17 cellular contexts compared by ENCODE assay signal in genomic region chr7:100456561-100456957, GRCh38. TPM values are rescaled to one million over a fixed set of nuclear protein-coding genes. Genes with fewer than 3 reads are reported as not detected.
A peak's percentile ranks its signal among the peaks of the same experiment; 100 is the strongest.
DNase-seq lines count a peak whose midpoint lies in the region; ATAC-seq, FAIRE-seq and TF ChIP-seq lines count a peak whose summit lies in the region.
"Had no signal": no experiment of that assay in that cellular context is flagged by ENCODE, and none has a peak within 500 bp of the region (broad histone marks: within the 10 kb centered on the region; RNA-seq: fewer than 3 reads in every experiment).

No MANE protein-coding gene starts in this region.

- H3K4me2 ChIP-seq in SK-N-SH (no peak overlapping the region), Loucy (ENCODE audit: low read depth, low read length, poor library complexity, severe bottlenecking) (no peak overlapping the region), H1 (ENCODE audit: insufficient read depth in 1 of 2, low read depth in 2 of 2, low read length in 2 of 2) (no peak overlapping the region), neuronal stem cell (ENCODE audit: insufficient read depth, low read length, poor library complexity, severe bottlenecking) (no peak overlapping the region)

- H4K5ac ChIP-seq in H1 (ENCODE audit: insufficient read length, low read depth, low read length): no peak overlapping the region

- H3K4me1 Mint-ChIP-seq in stimulated activated naive B cell treated with anti-CD40 and anti-IgM and Interleukin-4, amounts not matched to agents 10 μg/mL and 1 μg/mL and 100 μg/mL, for 72 hours: peaks cover 3 to 7% of the 10 kb centered on the region in 2 donors

- H3K27me3 ChIP-seq in SK-N-SH (ENCODE audit: insufficient read depth) (no peaks in the 10 kb centered on the region), Loucy (ENCODE audit: insufficient read depth, low read length, poor library complexity, severe bottlenecking) (no peaks in the 10 kb centered on the region), H1 (replicated peaks in 1 of 4; ENCODE audit: control insufficient read depth in 3 of 4, extremely low read depth in 1 of 4, insufficient read depth in 3 of 4, low read length in 3 of 4) (no peaks in the 10 kb centered on the region), neuronal stem cell (ENCODE audit: control insufficient read depth in 3 of 3, insufficient read depth in 3 of 3, low read depth in 1 of 3, low read length in 3 of 3) (no peaks in the 10 kb centered on the region)

- CTCF ChIA-PET in SK-N-SH (lab: Yijun Ruan, JAX) (interaction anchor here (0.6 to 5.3 kb wide), 8 partner anchors 7 to 249 kb away, joined by 3 to 57 read pairs (median 4); partner anchors contain the start of genes NYAP1, POP7 and SPACDR), H1 (lab: Charles Lee; ENCODE audit: partially characterized antibody) (interaction anchor here (0.6 to 8.3 kb wide), 21 partner anchors 6 to 323 kb away, joined by 3 to 70 read pairs (median 5); partner anchors contain the start of gene SPACDR)

- H2BK12ac ChIP-seq in H1 (ENCODE audit: low read depth, low read length): 0 out of 2 replicates have a peak overlapping the region, but pooled peaks have one; percentile 72
- no peak overlapping the region for H2BK12ac ChIP-seq in neuronal stem cell (ENCODE audit: low read length)

- no peak overlapping the region for H3K14ac ChIP-seq in H1 (ENCODE audit: insufficient read length)
- no peak overlapping the region for H3K14ac ChIP-seq in neuronal stem cell (ENCODE audit: low read length)

- H3K9me2 ChIP-seq in SK-N-SH (no peaks in the 10 kb centered on the region), Loucy (replicated peaks; ENCODE audit: low read depth, low read length) (no peaks in the 10 kb centered on the region)

- no peak overlapping the region for H3K27ac Mint-ChIP-seq in stimulated activated naive B cell treated with anti-CD40 and anti-IgM and Interleukin-4, amounts not matched to agents 10 μg/mL and 1 μg/mL and 100 μg/mL, for 72 hours

- H2BK20ac ChIP-seq in H1 (ENCODE audit: low read length): 0 out of 2 replicates have a peak overlapping the region, but pooled peaks have one; percentile 61

- DNase-seq in SK-N-SH: no peak
- no peak for DNase-seq in H1 (ENCODE audit: low read depth in 1 of 2, low spot score in 2 of 2)
- DNase-seq in neuronal stem cell (ENCODE audit: low spot score): no peak
- DNase-seq in DMS153 treated with DMSO at 0.1 percent for 48 hours (lab: John Stamatoyannopoulos, UW; ENCODE audit: unreplicated experiment): no peak
- no peak for DNase-seq in NCI-H510A treated with DMSO at 0.1 percent for 48 hours (lab: John Stamatoyannopoulos, UW)
- no peak for DNase-seq in stimulated activated naive B cell treated with anti-CD40 and anti-IgM and Interleukin-4, amounts not matched to agents 10 μg/mL and 1 μg/mL and 100 μg/mL, for 72 hours
- DNase-seq: Karpas-422, NCI-H1436, NCI-H2081, NCI-H526, Right ventricle myocardium superior had no signal

- H4K8ac ChIP-seq in H1 (ENCODE audit: extremely low read depth, insufficient read depth, low read length) (no peak overlapping the region), neuronal stem cell (ENCODE audit: low read depth, low read length) (no peak overlapping the region)

- 0 out of 2 replicates have a peak, but pooled peaks have one; percentile 15 for TF ChIP-seq CTCF in SK-N-SH (IDR thresholded peaks at IDR 0.05)
- peak; percentile 35; the same call in 1 of the 2 replicates for TF ChIP-seq CTCF in Loucy (conservative IDR thresholded peaks at IDR 0.05; ENCODE audit: low read length)
- TF ChIP-seq CTCF in H1 (IDR thresholded peaks at IDR 0.05; ENCODE audit: control extremely low read depth in 1 of 3, insufficient read depth in 1 of 3, low read depth in 1 of 3, low read length in 3 of 3): peak; percentile 32 to 41 (median 34); a peak in 3 of 4 replicates

- H2BK5ac ChIP-seq in H1 (ENCODE audit: low read depth, low read length) (0 out of 2 replicates have a peak overlapping the region, but pooled peaks have one; percentile 78), neuronal stem cell (ENCODE audit: low read length) (no peak overlapping the region)

- H3K18ac ChIP-seq in H1 (ENCODE audit: extremely low read depth, low read length) (no peak overlapping the region), neuronal stem cell (ENCODE audit: low read length) (no peak overlapping the region)

- H3K9me3 ChIP-seq in SK-N-SH: no peaks in the 10 kb centered on the region
- H3K9me3 ChIP-seq in Loucy (ENCODE audit: insufficient read depth, low read depth, low read length): no peaks in the 10 kb centered on the region
- H3K9me3 ChIP-seq in H1 (ENCODE audit: insufficient read depth in 2 of 2, low read depth in 1 of 2, low read length in 1 of 2): no peaks in the 10 kb centered on the region
- H3K9me3 ChIP-seq in neuronal stem cell (replicated peaks in 1 of 2; ENCODE audit: control insufficient read depth in 2 of 2, insufficient read depth in 1 of 2, low read depth in 1 of 2, low read length in 2 of 2): peaks cover 0 to 2% of the 10 kb centered on the region in 2 donors

- H2BK15ac ChIP-seq in H1 (ENCODE audit: low read length): peak overlapping the region; percentile 65
- no peak overlapping the region for H2BK15ac ChIP-seq in neuronal stem cell (ENCODE audit: low read length)

- no peak for FAIRE-seq in H1 (lab: Jason Lieb, UNC)
- FAIRE-seq: GM19239 had no signal

- no peak overlapping the region for H2BK120ac ChIP-seq in H1 (replicated peaks; ENCODE audit: low read depth, low read length)
- H2BK120ac ChIP-seq in neuronal stem cell (ENCODE audit: low read depth, low read length): no peak overlapping the region

- H3K4me1 ChIP-seq in SK-N-SH (ENCODE audit: control insufficient read depth in 1 of 2, insufficient read depth in 2 of 2, low read depth in 1 of 2, low read length in 1 of 2) (no peaks in the 10 kb centered on the region), Loucy (ENCODE audit: insufficient read depth, low read length, poor library complexity, severe bottlenecking) (peaks cover 21% of the 10 kb centered on the region), H1 (replicated peaks in 1 of 4; ENCODE audit: control insufficient read depth in 3 of 4, insufficient read depth in 4 of 4, low read length in 3 of 4) (peaks cover 0 to 8% (median 6%) of the 10 kb centered on the region in 4 experiments; a peak in 6 of 7 replicates), neuronal stem cell (ENCODE audit: control insufficient read depth in 2 of 2, insufficient read depth in 1 of 2, low read depth in 1 of 2, low read length in 2 of 2) (peaks cover 0 to 2% of the 10 kb centered on the region in 2 donors)

- no peak for ATAC-seq in SK-N-SH treated with all-trans-retinoic acid at 6 μM for 48 hours
- no peak for ATAC-seq in stimulated activated naive B cell treated with anti-CD40 and anti-IgM and Interleukin-4, amounts not matched to agents 10 μg/mL and 1 μg/mL and 100 μg/mL, for 72 hours (replicated peaks)

- no peak overlapping the region for H3K4ac ChIP-seq in H1 (replicated peaks; ENCODE audit: insufficient read length, low read depth, low read length)
- peak overlapping the region; percentile 10 for H3K4ac ChIP-seq in neuronal stem cell (ENCODE audit: low read length)

- H2AK5ac ChIP-seq in H1 (ENCODE audit: low read depth, low read length) (no peak overlapping the region), neuronal stem cell (ENCODE audit: low read depth, low read length) (no peak overlapping the region)

- H3K27ac ChIP-seq in SK-N-SH (ENCODE audit: low read depth in 2 of 2, low read length in 1 of 2) (no peak overlapping the region), H1 (ENCODE audit: low read depth, low read length) (no peak overlapping the region), neuronal stem cell (replicated peaks; ENCODE audit: low read length) (no peak overlapping the region)
- H3K27ac ChIP-seq: C4-2B had no signal

- H2AFZ ChIP-seq in SK-N-SH (ENCODE audit: low read depth) (no peak overlapping the region), Loucy (ENCODE audit: low read length) (no peak overlapping the region), H1 (ENCODE audit: low read length) (0 out of 2 replicates have a peak overlapping the region, but pooled peaks have one; percentile 94), neuronal stem cell (ENCODE audit: low read length) (no peak overlapping the region)

- H4K91ac ChIP-seq in H1 (replicated peaks; ENCODE audit: insufficient read length, low read length): no peak overlapping the region
- H4K91ac ChIP-seq in neuronal stem cell (ENCODE audit: low read depth, low read length, poor library complexity): no peak overlapping the region

- H3K4me3 ChIP-seq in SK-N-SH (ENCODE audit: low read depth in 2 of 2, low read length in 1 of 2) (no peak overlapping the region), Loucy (ENCODE audit: low read length, poor library complexity, severe bottlenecking) (no peak overlapping the region), H1 (ENCODE audit: extremely low read depth in 1 of 4, insufficient read depth in 2 of 4, low read depth in 3 of 4, low read length in 4 of 4) (no peak overlapping the region), neuronal stem cell (ENCODE audit: low read length in 2 of 2) (no peak overlapping the region)

- no peak for TF ChIP-seq POLR2A in H1 (IDR thresholded peaks at IDR 0.05; ENCODE audit: control extremely low read depth in 1 of 2, low read depth in 2 of 2, low read length in 2 of 2)

- H3K23me2 ChIP-seq in H1 (ENCODE audit: low read depth, low read length): no peaks in the 10 kb centered on the region

- TF ChIP-seq RAD21 in SK-N-SH (IDR thresholded peaks at IDR 0.05; ENCODE audit: low read length) (no peak), H1 (IDR thresholded peaks at IDR 0.05 in 1 of 2, conservative IDR thresholded peaks at IDR 0.05 in 1 of 2; ENCODE audit: low read depth in 2 of 2, low read length in 2 of 2) (peak; percentile 31 to 43; a peak in 2 of 4 replicates)

- H3K56ac ChIP-seq in H1 (replicated peaks; ENCODE audit: insufficient read length, low read depth, low read length): no peak overlapping the region

- H3K79me1 ChIP-seq in H1 (ENCODE audit: low read depth, low read length) (no peaks in the 10 kb centered on the region), neuronal stem cell (ENCODE audit: low read depth, low read length) (no peaks in the 10 kb centered on the region)

- peaks cover 11 to 25% of the 10 kb centered on the region in 2 donors for H3K36me3 Mint-ChIP-seq in stimulated activated naive B cell treated with anti-CD40 and anti-IgM and Interleukin-4, amounts not matched to agents 10 μg/mL and 1 μg/mL and 100 μg/mL, for 72 hours

- H3K36me3 ChIP-seq in SK-N-SH (replicated peaks in 1 of 2; ENCODE audit: control insufficient read depth in 1 of 2, insufficient read depth in 2 of 2, low read length in 1 of 2) (no peaks in the 10 kb centered on the region), Loucy (ENCODE audit: insufficient read depth, low read length) (no peaks in the 10 kb centered on the region), H1 (ENCODE audit: control insufficient read depth in 2 of 4, insufficient read depth in 4 of 4, low read length in 3 of 4) (no peaks in the 10 kb centered on the region), neuronal stem cell (replicated peaks in 1 of 2; ENCODE audit: control insufficient read depth in 2 of 2, insufficient read depth in 2 of 2, low read length in 2 of 2) (no peaks in the 10 kb centered on the region)

- H3K79me2 ChIP-seq in SK-N-SH (ENCODE audit: insufficient read depth) (no peaks in the 10 kb centered on the region), Loucy (ENCODE audit: insufficient read depth, low read length) (no peaks in the 10 kb centered on the region), H1 (ENCODE audit: control insufficient read depth in 1 of 2, insufficient read depth in 2 of 2, low read length in 2 of 2) (no peaks in the 10 kb centered on the region)

- H3K4me3 Mint-ChIP-seq in stimulated activated naive B cell treated with anti-CD40 and anti-IgM and Interleukin-4, amounts not matched to agents 10 μg/mL and 1 μg/mL and 100 μg/mL, for 72 hours: no peak overlapping the region

- 90% methylated on average over 14 of the region's 14 CpGs for WGBS in SK-N-SH (ENCODE audit: low lambda C conversion rate)
- WGBS in H1 (ENCODE audit: extremely low coverage in 1 of 2, insufficient coverage in 1 of 2, insufficient read length in 1 of 2, insufficient replicate concordance in 2 of 2, low coverage in 1 of 2, low lambda C conversion rate in 2 of 2, missing lambda C conversion rate in 1 of 2), 2 experiments: 89 to 100% methylated on average over 2 to 14 of the region's 14 CpGs
- 100% methylated on average over 2 of the region's 14 CpGs; no CpG with 5 or more reads in 1 of the 2 donors for WGBS in neuronal stem cell (ENCODE audit: extremely low coverage in 2 of 2, insufficient read length in 2 of 2, insufficient replicate concordance in 1 of 2), 2 donors

- H3K9ac ChIP-seq in SK-N-SH (no peak overlapping the region), Loucy (ENCODE audit: low read depth, low read length, poor library complexity, severe bottlenecking) (no peak overlapping the region), H1 (replicated peaks in 1 of 4; ENCODE audit: extremely low read depth in 1 of 4, low read depth in 3 of 4, low read length in 3 of 4) (no peak overlapping the region), neuronal stem cell (ENCODE audit: low read depth, low read length, poor library complexity) (no peak overlapping the region)

- TF ChIP-seq EP300 in SK-N-SH (IDR thresholded peaks at IDR 0.05; ENCODE audit: borderline replicate concordance in 1 of 2, low read depth in 1 of 2, low read length in 1 of 2) (no peak), H1 (IDR thresholded peaks at IDR 0.05; ENCODE audit: borderline replicate concordance in 1 of 2, low read depth in 2 of 2, low read length in 2 of 2) (no peak)

- H3K9me3 Mint-ChIP-seq in stimulated activated naive B cell treated with anti-CD40 and anti-IgM and Interleukin-4, amounts not matched to agents 10 μg/mL and 1 μg/mL and 100 μg/mL, for 72 hours: no peaks in the 10 kb centered on the region

- POLR2A ChIA-PET in SK-N-SH (lab: Yijun Ruan, JAX): interaction anchor here (0.5 kb wide), 1 partner anchor 222 kb away, joined by 3 read pairs; no protein-coding TSS in a partner anchor
- POLR2A ChIA-PET in H1 (lab: Charles Lee; ENCODE audit: partially characterized antibody): interaction anchor here (0.6 to 8.2 kb wide), 7 partner anchors 9 to 128 kb away, joined by 3 to 81 read pairs (median 4); partner anchors contain the start of genes MEPCE, TSC22D4 and ZCWPW1

- H4K20me1 ChIP-seq in SK-N-SH (ENCODE audit: insufficient read depth): no peaks in the 10 kb centered on the region
- no peaks in the 10 kb centered on the region for H4K20me1 ChIP-seq in Loucy (ENCODE audit: insufficient read depth, low read length, poor library complexity, severe bottlenecking)
- H4K20me1 ChIP-seq in H1 (replicated peaks in 1 of 2; ENCODE audit: control insufficient read depth in 1 of 2, insufficient read depth in 2 of 2, low read length in 2 of 2): no peaks in the 10 kb centered on the region

- H3K27me3 Mint-ChIP-seq in stimulated activated naive B cell treated with anti-CD40 and anti-IgM and Interleukin-4, amounts not matched to agents 10 μg/mL and 1 μg/mL and 100 μg/mL, for 72 hours: no peaks in the 10 kb centered on the region

- H3F3A ChIP-seq in SK-N-SH (replicated peaks; ENCODE audit: insufficient read depth) (peaks cover 3% of the 10 kb centered on the region), Loucy (ENCODE audit: low read depth) (no peaks in the 10 kb centered on the region)

- H3K23ac ChIP-seq in H1 (ENCODE audit: insufficient read length): no peak overlapping the region
- H3K23ac ChIP-seq in neuronal stem cell (ENCODE audit: low read depth, low read length, poor library complexity): no peak overlapping the region

RNA-seq across cellular contexts. Expression of gene SPACDR, which starts 7.5 kb away (rescaled TPM):
- 0.93 and 1.5 TPM in 2 replicates for polyA plus RNA-seq in SK-N-SH (2012; rRNA removed)
- polyA plus RNA-seq in SK-N-SH (2012; cell fraction: cytosol; rRNA removed): 0.44 and 0.47 TPM in 2 replicates
- polyA plus RNA-seq in SK-N-SH (2012; cell fraction: nucleus; rRNA removed): 7.2 and 8.4 TPM in 2 replicates
- total RNA-seq in H1 (2021; fragmentation: NEBNext Ultra II Directional; extraction: Animal tissue kit (Norgen Biotek cat#: 25700)): 0.33 TPM in 1 of 2 replicates, not detected in the other
- 0.26 and 0.31 TPM in 2 replicates for polyA plus RNA-seq in H1 (2011; rRNA removed)
- 0.41 TPM for polyA plus RNA-seq in H1 (2011; cell fraction: cytosol; rRNA removed)
- 0.80 TPM for polyA plus RNA-seq in H1 (2011; cell fraction: nucleus; rRNA removed)
- polyA plus RNA-seq in H1 (2012, experiment 1 of 2): 0.18 to 0.92 TPM (median 0.19 TPM) in 3 of 4 replicates, not detected in the other
- polyA plus RNA-seq in H1 (2012, experiment 2 of 2): 0.39 TPM
- polyA plus RNA-seq in H1 (2013, experiment 1 of 2): 0.55 TPM
- polyA plus RNA-seq in H1 (2013, experiment 2 of 2): 0.13 TPM
- polyA minus RNA-seq in H1 (2011; rRNA and poly(A)+ RNA removed): not detected in 2 replicates
- not detected for polyA minus RNA-seq in H1 (2011; cell fraction: cytosol; rRNA and poly(A)+ RNA removed)
- not detected for polyA minus RNA-seq in H1 (2011; cell fraction: nucleus; rRNA and poly(A)+ RNA removed)
- 1.6 TPM for polyA plus RNA-seq in neuronal stem cell (2013, experiment 1 of 2)
- 1.2 TPM for polyA plus RNA-seq in neuronal stem cell (2013, experiment 2 of 2)
- total RNA-seq: G401 had no signal

RNA-seq across cellular contexts. Expression of gene PPP1R35, which starts 20.3 kb away (rescaled TPM):
- 66.9 and 75.9 TPM in 2 replicates for polyA plus RNA-seq in SK-N-SH (2012; rRNA removed)
- 26.7 and 37.5 TPM in 2 replicates for polyA plus RNA-seq in SK-N-SH (2012; cell fraction: cytosol; rRNA removed)
- polyA plus RNA-seq in SK-N-SH (2012; cell fraction: nucleus; rRNA removed): 280 and 468 TPM in 2 replicates
- total RNA-seq in H1 (2021; fragmentation: NEBNext Ultra II Directional; extraction: Animal tissue kit (Norgen Biotek cat#: 25700)): 53.8 and 58.2 TPM in 2 replicates
- 52.3 and 78.4 TPM in 2 replicates for polyA plus RNA-seq in H1 (2011; rRNA removed)
- 63.4 TPM for polyA plus RNA-seq in H1 (2011; cell fraction: cytosol; rRNA removed)
- 97.9 TPM for polyA plus RNA-seq in H1 (2011; cell fraction: nucleus; rRNA removed)
- 42.3 to 54.4 TPM (median 51.6 TPM) in 4 replicates for polyA plus RNA-seq in H1 (2012, experiment 1 of 2)
- 48.2 TPM for polyA plus RNA-seq in H1 (2012, experiment 2 of 2)
- polyA plus RNA-seq in H1 (2013, experiment 1 of 2): 131 TPM
- 122 TPM for polyA plus RNA-seq in H1 (2013, experiment 2 of 2)
- 2.5 and 4.6 TPM in 2 replicates for polyA minus RNA-seq in H1 (2011; rRNA and poly(A)+ RNA removed)
- 22.1 TPM for polyA minus RNA-seq in H1 (2011; cell fraction: cytosol; rRNA and poly(A)+ RNA removed)
- 18.2 TPM for polyA minus RNA-seq in H1 (2011; cell fraction: nucleus; rRNA and poly(A)+ RNA removed)
- polyA plus RNA-seq in neuronal stem cell (2013, experiment 1 of 2): 72.3 TPM
- polyA plus RNA-seq in neuronal stem cell (2013, experiment 2 of 2): 69.0 TPM

RNA-seq across cellular contexts. Expression of gene TSC22D4, which starts 22.5 kb away (rescaled TPM):
- 20.3 and 32.7 TPM in 2 replicates for polyA plus RNA-seq in SK-N-SH (2012; rRNA removed)
- 13.4 and 24.0 TPM in 2 replicates for polyA plus RNA-seq in SK-N-SH (2012; cell fraction: cytosol; rRNA removed)
- 45.7 and 64.8 TPM in 2 replicates for polyA plus RNA-seq in SK-N-SH (2012; cell fraction: nucleus; rRNA removed)
- 20.3 and 24.1 TPM in 2 replicates for total RNA-seq in H1 (2021; fragmentation: NEBNext Ultra II Directional; extraction: Animal tissue kit (Norgen Biotek cat#: 25700))
- 13.2 and 22.4 TPM in 2 replicates for polyA plus RNA-seq in H1 (2011; rRNA removed)
- polyA plus RNA-seq in H1 (2011; cell fraction: cytosol; rRNA removed): 14.7 TPM
- 22.4 TPM for polyA plus RNA-seq in H1 (2011; cell fraction: nucleus; rRNA removed)
- polyA plus RNA-seq in H1 (2012, experiment 1 of 2): 13.5 to 21.7 TPM (median 20.5 TPM) in 4 replicates
- polyA plus RNA-seq in H1 (2012, experiment 2 of 2): 18.7 TPM
- polyA plus RNA-seq in H1 (2013, experiment 1 of 2): 15.3 TPM
- 14.1 TPM for polyA plus RNA-seq in H1 (2013, experiment 2 of 2)
- polyA minus RNA-seq in H1 (2011; rRNA and poly(A)+ RNA removed): 4.6 and 6.6 TPM in 2 replicates
- 15.1 TPM for polyA minus RNA-seq in H1 (2011; cell fraction: cytosol; rRNA and poly(A)+ RNA removed)
- 7.5 TPM for polyA minus RNA-seq in H1 (2011; cell fraction: nucleus; rRNA and poly(A)+ RNA removed)
- polyA plus RNA-seq in neuronal stem cell (2013, experiment 1 of 2): 17.3 TPM
- 16.1 TPM for polyA plus RNA-seq in neuronal stem cell (2013, experiment 2 of 2)

RNA-seq across cellular contexts. Expression of gene MEPCE, which starts 26.9 kb away (rescaled TPM):
- polyA plus RNA-seq in SK-N-SH (2012; rRNA removed) (16.7 and 20.2 TPM in 2 replicates), H1 (2011; rRNA removed) (22.8 and 25.8 TPM in 2 replicates)
- 13.7 and 17.2 TPM in 2 replicates for polyA plus RNA-seq in SK-N-SH (2012; cell fraction: cytosol; rRNA removed)
- polyA plus RNA-seq in SK-N-SH (2012; cell fraction: nucleus; rRNA removed): 45.2 and 52.4 TPM in 2 replicates
- 48.8 and 51.2 TPM in 2 replicates for total RNA-seq in H1 (2021; fragmentation: NEBNext Ultra II Directional; extraction: Animal tissue kit (Norgen Biotek cat#: 25700))
- polyA plus RNA-seq in H1 (2011; cell fraction: cytosol; rRNA removed): 20.3 TPM
- polyA plus RNA-seq in H1 (2011; cell fraction: nucleus; rRNA removed): 31.4 TPM
- 31.7 to 46.6 TPM (median 42.9 TPM) in 4 replicates for polyA plus RNA-seq in H1 (2012, experiment 1 of 2)
- 45.8 TPM for polyA plus RNA-seq in H1 (2012, experiment 2 of 2)
- 25.2 TPM for polyA plus RNA-seq in H1 (2013, experiment 1 of 2)
- polyA plus RNA-seq in H1 (2013, experiment 2 of 2): 24.6 TPM
- 36.0 and 42.1 TPM in 2 replicates for polyA minus RNA-seq in H1 (2011; rRNA and poly(A)+ RNA removed)
- 18.4 TPM for polyA minus RNA-seq in H1 (2011; cell fraction: cytosol; rRNA and poly(A)+ RNA removed)
- polyA minus RNA-seq in H1 (2011; cell fraction: nucleus; rRNA and poly(A)+ RNA removed): 31.3 TPM
- polyA plus RNA-seq in neuronal stem cell (2013, experiment 1 of 2): 17.9 TPM
- 17.2 TPM for polyA plus RNA-seq in neuronal stem cell (2013, experiment 2 of 2)

RNA-seq across cellular contexts. Expression of gene NYAP1, which starts 27.2 kb away (rescaled TPM):
- polyA plus RNA-seq in SK-N-SH (2012; rRNA removed) (3.9 and 6.0 TPM in 2 replicates), H1 (2011; rRNA removed) (1.9 and 5.0 TPM in 2 replicates)
- 3.0 and 4.2 TPM in 2 replicates for polyA plus RNA-seq in SK-N-SH (2012; cell fraction: cytosol; rRNA removed)
- 7.3 and 13.1 TPM in 2 replicates for polyA plus RNA-seq in SK-N-SH (2012; cell fraction: nucleus; rRNA removed)
- total RNA-seq in H1 (2021; fragmentation: NEBNext Ultra II Directional; extraction: Animal tissue kit (Norgen Biotek cat#: 25700)): 4.5 and 4.6 TPM in 2 replicates
- 3.9 TPM for polyA plus RNA-seq in H1 (2011; cell fraction: cytosol; rRNA removed)
- 5.5 TPM for polyA plus RNA-seq in H1 (2011; cell fraction: nucleus; rRNA removed)
- 2.7 to 4.5 TPM (median 3.8 TPM) in 4 replicates for polyA plus RNA-seq in H1 (2012, experiment 1 of 2)
- polyA plus RNA-seq in H1 (2012, experiment 2 of 2): 2.0 TPM
- polyA plus RNA-seq in H1 (2013, experiment 1 of 2): 2.5 TPM
- polyA plus RNA-seq in H1 (2013, experiment 2 of 2): 2.2 TPM
- 0.37 and 0.41 TPM in 2 replicates for polyA minus RNA-seq in H1 (2011; rRNA and poly(A)+ RNA removed)
- 3.1 TPM for polyA minus RNA-seq in H1 (2011; cell fraction: cytosol; rRNA and poly(A)+ RNA removed)
- 2.9 TPM for polyA minus RNA-seq in H1 (2011; cell fraction: nucleus; rRNA and poly(A)+ RNA removed)
- polyA plus RNA-seq in neuronal stem cell (2013, experiment 1 of 2): 4.4 TPM
- polyA plus RNA-seq in neuronal stem cell (2013, experiment 2 of 2): 4.5 TPM
- total RNA-seq: A172 had no signal

Comparison
In these comparisons a context has a peak if more than half of its experiments do, and no peak if none do; other contexts are left out.
1. Of the 17 proteins assayed by ChIP-seq in both H1 and SK-N-SH: peak only in H1: RAD21; only in SK-N-SH: none; in both: CTCF; in neither: 15.